ENCODE assay signal across 12 cellular contexts in the genomic region with DNA sequence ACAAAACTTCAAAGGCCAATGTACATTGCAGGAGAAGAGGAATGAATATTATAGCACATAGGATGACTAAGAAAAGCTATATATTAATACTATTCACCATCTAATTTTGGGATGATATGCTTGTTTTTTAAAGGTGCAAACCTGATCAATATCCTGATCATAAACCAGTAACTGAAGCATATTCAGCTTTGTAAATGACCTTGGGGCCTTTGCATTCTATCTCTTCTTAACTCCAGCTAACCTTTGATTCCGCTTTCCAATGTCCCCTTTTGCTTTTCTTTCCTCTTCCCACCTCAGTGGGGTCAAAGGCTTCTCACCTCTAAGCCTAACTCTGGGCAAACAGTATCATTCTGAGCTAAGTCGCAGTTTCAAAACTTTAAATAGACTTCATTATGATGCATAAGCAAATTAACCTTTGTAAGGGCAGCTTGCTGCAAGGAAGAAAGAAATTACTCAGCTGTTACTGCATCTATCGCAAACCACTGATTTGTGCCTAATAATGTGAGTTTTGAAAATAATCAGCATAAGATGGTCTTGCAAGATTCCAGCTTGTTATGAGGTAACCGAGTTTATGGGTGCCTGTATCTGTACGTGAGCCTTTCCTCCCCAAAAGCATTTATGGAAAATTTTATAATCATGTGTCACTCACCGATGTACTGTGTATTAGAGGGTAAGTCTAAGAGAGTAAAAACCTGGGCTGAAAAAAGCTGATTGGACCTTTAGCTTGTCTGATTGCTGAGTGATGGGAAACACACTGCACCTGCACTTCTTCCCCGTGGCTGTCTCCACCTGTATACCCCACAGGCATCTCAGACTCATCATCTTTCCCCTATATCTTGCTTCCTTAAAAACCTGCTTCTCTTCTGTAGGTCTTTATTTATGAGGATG.
DNase-seq lines count a peak whose midpoint lies in the region; ATAC-seq and TF ChIP-seq lines count a peak whose summit lies in the region.
"Had no signal": no experiment of that assay in that cellular context is flagged by ENCODE, and none has a peak within 500 bp of the region (broad histone marks: within the 10 kb centered on the region; RNA-seq: fewer than 3 reads in every experiment).

No MANE protein-coding gene starts in this region.

- no peak for DNase-seq in left lobe of liver (ENCODE audit: low spot score)
- DNase-seq in HT-29 (ENCODE audit: low spot score) = no peak
- DNase-seq in hippocampal formation (lab: John Stamatoyannopoulos, UW) = no peak
- DNase-seq in esophagus muscularis mucosa (ENCODE audit: extremely low spot score) = no peak
- DNase-seq: activated naive CD4-positive, alpha-beta T cell treated with Interleukin-2 at 50 U/mL for 16 hours; endodermal cell; kidney had no signal

- H3K9ac ChIP-seq in OCI-LY3 (ENCODE audit: low read length) = peak overlapping the region; percentile 44

- peak overlapping the region; percentile 89 for H3K27ac ChIP-seq in OCI-LY3 (ENCODE audit: low read length)
- H3K27ac ChIP-seq in esophagus muscularis mucosa (replicated peaks in 1 of 4) = no peak overlapping the region
- H3K27ac ChIP-seq: prostate gland had no signal

- H3K4me2 ChIP-seq in OCI-LY3 (ENCODE audit: low read length) = peak overlapping the region; percentile 83

- TF ChIP-seq CTCF in OCI-LY3 (IDR thresholded peaks at IDR 0.05; ENCODE audit: low read depth, low read length) = no peak
- TF ChIP-seq CTCF in esophagus muscularis mucosa (IDR thresholded peaks at IDR 0.05) = no peak

- no peaks in the 10 kb centered on the region for H3K36me3 ChIP-seq in OCI-LY3 (replicated peaks; ENCODE audit: low read depth, low read length)
- H3K36me3 ChIP-seq in esophagus muscularis mucosa = no peaks in the 10 kb centered on the region
- H3K36me3 ChIP-seq: prostate gland had no signal

- no peaks in the 10 kb centered on the region for H4K20me1 ChIP-seq in OCI-LY3 (ENCODE audit: insufficient read depth, low read length)

- no peaks in the 10 kb centered on the region for H3K9me3 ChIP-seq in OCI-LY3 (ENCODE audit: insufficient read depth, low read length)
- H3K9me3 ChIP-seq in esophagus muscularis mucosa = no peaks in the 10 kb centered on the region
- H3K9me3 ChIP-seq: prostate gland had no signal

- peak overlapping the region; percentile 67 for H3K4me3 ChIP-seq in OCI-LY3 (ENCODE audit: low read length)
- no peak overlapping the region for H3K4me3 ChIP-seq in esophagus muscularis mucosa
- H3K4me3 ChIP-seq: prostate gland had no signal

- H3K4me1 ChIP-seq in OCI-LY3 (ENCODE audit: low read length) (peaks cover 47% of the 10 kb centered on the region), esophagus muscularis mucosa (peaks cover 0 to 17% (median 4%) of the 10 kb centered on the region in 4 donors)
- H3K4me1 ChIP-seq: prostate gland had no signal

- H3K79me2 ChIP-seq in OCI-LY3 (ENCODE audit: low read length) = no peaks in the 10 kb centered on the region

- no peak overlapping the region for H2AFZ ChIP-seq in OCI-LY3 (ENCODE audit: low read depth, low read length)

- TF ChIP-seq EP300 in esophagus muscularis mucosa (IDR thresholded peaks at IDR 0.05) = no peak

- ATAC-seq in GM18498 (IDR thresholded peaks at IDR 0.05; ENCODE audit: unreplicated experiment) = peak; percentile 94
- peak; percentile 90 for ATAC-seq in GM19395 (IDR thresholded peaks at IDR 0.05; ENCODE audit: unreplicated experiment)
- ATAC-seq in HG02938 (IDR thresholded peaks at IDR 0.05; ENCODE audit: unreplicated experiment) = peak; percentile 93
- ATAC-seq in left lobe of liver = no peak

- H3K27me3 ChIP-seq in OCI-LY3 (ENCODE audit: low read depth, low read length) = no peaks in the 10 kb centered on the region
- H3K27me3 ChIP-seq in esophagus muscularis mucosa = no peaks in the 10 kb centered on the region

- intact Hi-C loops in esophagus muscularis mucosa (cut with DNase I) = no loop called here

- no peak for TF ChIP-seq POLR2A in esophagus muscularis mucosa (IDR thresholded peaks at IDR 0.05; ENCODE audit: low read depth)

- 72% methylated on average over 7 of the region's 7 CpGs for WGBS in esophagus muscularis mucosa
